ENCODE assay signal across 26 cellular contexts in genomic region chr15:95442107-95442719, GRCh38.
DNase-seq lines count a peak whose midpoint lies in the region; ATAC-seq, FAIRE-seq and TF ChIP-seq lines count a peak whose summit lies in the region.
"Had no signal": no experiment of that assay in that cellular context is flagged by ENCODE, and none has a peak within 500 bp of the region (broad histone marks: within the 10 kb centered on the region; RNA-seq: fewer than 3 reads in every experiment).

No MANE protein-coding gene starts in this region.

- no peak overlapping the region for H3K9ac ChIP-seq in astrocyte (ENCODE audit: low read length)
- H3K9ac ChIP-seq in fibroblast of lung (ENCODE audit: insufficient read depth, low read length) = no peak overlapping the region
- H3K9ac ChIP-seq: BLaER1 treated with 17β-estradiol and CSF1 and Interleukin-3, amounts not matched to agents 10 nM and 100 nM had no signal

- H2AFZ ChIP-seq in astrocyte (ENCODE audit: low read depth, low read length) (no peak overlapping the region), fibroblast of lung (ENCODE audit: low read length) (no peak overlapping the region)
- H2AFZ ChIP-seq: GM23338 had no signal

- H3K27ac ChIP-seq in astrocyte (ENCODE audit: low read depth, low read length) = no peak overlapping the region
- no peak overlapping the region for H3K27ac ChIP-seq in fibroblast of lung (ENCODE audit: insufficient read depth, low read length)
- H3K27ac ChIP-seq in muscle layer of duodenum (ENCODE audit: low read length) = peak overlapping the region; percentile 3
- peak overlapping the region; percentile 9 to 32 for H3K27ac ChIP-seq in thoracic aorta
- H3K27ac ChIP-seq: BLaER1 treated with 17β-estradiol and CSF1 and Interleukin-3, amounts not matched to agents 10 nM and 100 nM; pancreas had no signal

- no peaks in the 10 kb centered on the region for H3K9me3 Mint-ChIP-seq in astrocyte (ENCODE audit: unreplicated experiment)
- H3K9me3 Mint-ChIP-seq: activated naive CD4-positive, alpha-beta T cell treated with anti-CD3 and anti-CD28 coated beads, Interleukin-2, amount 50 U/mL, for 24 hours; GM23338; HFFc6; nephron had no signal

- H3K27me3 Mint-ChIP-seq in astrocyte (ENCODE audit: low read depth, unreplicated experiment) = peaks cover 3% of the 10 kb centered on the region

- H3K36me3 ChIP-seq in astrocyte (ENCODE audit: insufficient read depth, low read length) (no peaks in the 10 kb centered on the region), fibroblast of lung (ENCODE audit: control insufficient read depth, insufficient read depth, low read length) (no peaks in the 10 kb centered on the region), muscle layer of duodenum (ENCODE audit: control insufficient read depth in 1 of 2, insufficient read depth in 2 of 2, low read length in 2 of 2) (no peaks in the 10 kb centered on the region), thoracic aorta (no peaks in the 10 kb centered on the region)
- H3K36me3 ChIP-seq: BLaER1 treated with 17β-estradiol and CSF1 and Interleukin-3, amounts not matched to agents 10 nM and 100 nM; pancreas; sigmoid colon had no signal

- no peaks in the 10 kb centered on the region for H3K36me3 Mint-ChIP-seq in astrocyte (ENCODE audit: low read depth, unreplicated experiment)
- H3K36me3 Mint-ChIP-seq: WTC11 had no signal

- no peaks in the 10 kb centered on the region for H3K4me1 Mint-ChIP-seq in astrocyte (ENCODE audit: low read depth, unreplicated experiment)
- H3K4me1 Mint-ChIP-seq: GM23338, WTC11 had no signal

- H3K4me2 ChIP-seq in astrocyte (ENCODE audit: low read length) = no peak overlapping the region
- H3K4me2 ChIP-seq in fibroblast of lung (ENCODE audit: extremely low read depth, insufficient read depth, low read length) = no peak overlapping the region
- H3K4me2 ChIP-seq: BLaER1 treated with 17β-estradiol and CSF1 and Interleukin-3, amounts not matched to agents 10 nM and 100 nM; GM23338 had no signal

- no peak for FAIRE-seq in astrocyte (lab: Jason Lieb, UNC)
- FAIRE-seq: colon, K562, pancreas had no signal

- H3K79me2 ChIP-seq in astrocyte (ENCODE audit: insufficient read depth, low read length) (no peaks in the 10 kb centered on the region), fibroblast of lung (ENCODE audit: control insufficient read depth, insufficient read depth, low read length) (no peaks in the 10 kb centered on the region)

- no peaks in the 10 kb centered on the region for H3K9me3 ChIP-seq in astrocyte (ENCODE audit: insufficient read depth, low read depth, low read length)
- H3K9me3 ChIP-seq in fibroblast of lung (ENCODE audit: control insufficient read depth, insufficient read depth, low read depth, low read length) = no peaks in the 10 kb centered on the region
- no peaks in the 10 kb centered on the region for H3K9me3 ChIP-seq in muscle layer of duodenum (ENCODE audit: control insufficient read depth in 1 of 2, low read length in 2 of 2)
- no peaks in the 10 kb centered on the region for H3K9me3 ChIP-seq in thoracic aorta
- H3K9me3 ChIP-seq: pancreas, sigmoid colon had no signal

- H3K4me3 ChIP-seq in astrocyte (ENCODE audit: insufficient read depth, low read depth, low read length) = no peak overlapping the region
- H3K4me3 ChIP-seq in fibroblast of lung (replicated peaks in 1 of 4; ENCODE audit: control extremely low read depth in 1 of 4, insufficient read depth in 1 of 4, low read depth in 3 of 4, low read length in 4 of 4) = no peak overlapping the region
- H3K4me3 ChIP-seq in muscle layer of duodenum (ENCODE audit: low read depth in 1 of 2, low read length in 2 of 2) = no peak overlapping the region
- no peak overlapping the region for H3K4me3 ChIP-seq in thoracic aorta
- H3K4me3 ChIP-seq: BLaER1 treated with 17β-estradiol and CSF1 and Interleukin-3, amounts not matched to agents 10 nM and 100 nM; GM23338; K562; pancreas; sigmoid colon had no signal

- TF ChIP-seq CTCF in astrocyte (IDR thresholded peaks at IDR 0.05; ENCODE audit: insufficient read depth, low read depth, low read length) (no peak), fibroblast of lung (conservative IDR thresholded peaks at IDR 0.05 in 1 of 2, IDR thresholded peaks at IDR 0.05 in 1 of 2; ENCODE audit: low read depth in 1 of 2, low read length in 2 of 2) (no peak), thoracic aorta (IDR thresholded peaks at IDR 0.05) (no peak)

- H3K27me3 ChIP-seq in astrocyte (ENCODE audit: insufficient read depth, low read length) (no peaks in the 10 kb centered on the region), fibroblast of lung (ENCODE audit: control insufficient read depth, insufficient read depth, low read length) (no peaks in the 10 kb centered on the region), muscle layer of duodenum (ENCODE audit: low read depth, low read length) (no peaks in the 10 kb centered on the region), thoracic aorta (replicated peaks; ENCODE audit: insufficient read depth) (no peaks in the 10 kb centered on the region)
- H3K27me3 ChIP-seq: pancreas, sigmoid colon had no signal

- H3K4me1 ChIP-seq in astrocyte (ENCODE audit: insufficient read depth, low read length) = no peaks in the 10 kb centered on the region
- peaks cover 5% of the 10 kb centered on the region for H3K4me1 ChIP-seq in fibroblast of lung (ENCODE audit: control insufficient read depth, extremely low read depth, insufficient read depth, low read length)
- H3K4me1 ChIP-seq in muscle layer of duodenum (ENCODE audit: control insufficient read depth in 1 of 2, insufficient read depth in 2 of 2, low read length in 2 of 2) = peaks cover 0 to 8% of the 10 kb centered on the region in 2 donors
- peaks cover 7 to 21% of the 10 kb centered on the region in 2 donors for H3K4me1 ChIP-seq in thoracic aorta (ENCODE audit: control insufficient read depth in 1 of 2, low read depth in 2 of 2)
- H3K4me1 ChIP-seq: pancreas, sigmoid colon had no signal

- peak; percentile 63 for ATAC-seq in thoracic aorta (ENCODE audit: insufficient number of reproducible peaks, low FRiP score, low read depth)
- no peak for ATAC-seq in HG03025 (IDR thresholded peaks at IDR 0.05; ENCODE audit: low FRiP score, unreplicated experiment)
- no peak for ATAC-seq in GM21447 (IDR thresholded peaks at IDR 0.05; ENCODE audit: unreplicated experiment)
- ATAC-seq: GM23338, K562, PC-3, WTC11 had no signal

- H3K4me3 Mint-ChIP-seq in astrocyte (ENCODE audit: unreplicated experiment) = no peak overlapping the region
- H3K4me3 Mint-ChIP-seq: activated naive CD4-positive, alpha-beta T cell treated with anti-CD3 and anti-CD28 coated beads, Interleukin-2, amount 50 U/mL, for 24 hours; GM23338; HFFc6; nephron; WTC11 had no signal

- no peak overlapping the region for H3K27ac Mint-ChIP-seq in astrocyte (ENCODE audit: unreplicated experiment)
- H3K27ac Mint-ChIP-seq: activated naive CD4-positive, alpha-beta T cell treated with anti-CD3 and anti-CD28 coated beads, Interleukin-2, amount 50 U/mL, for 24 hours; GM23338; HFFc6; nephron; WTC11 had no signal

- H4K20me1 ChIP-seq in astrocyte (ENCODE audit: insufficient read depth, low read length) (no peaks in the 10 kb centered on the region), fibroblast of lung (ENCODE audit: control insufficient read depth, extremely low read depth, insufficient read depth, low read length) (no peaks in the 10 kb centered on the region)

- peak; percentile 22 for DNase-seq in astrocyte (ENCODE audit: low read depth)
- DNase-seq in fibroblast of lung (ENCODE audit: low read depth in 2 of 2) = peak; percentile 34 to 86
- no peak for DNase-seq in thoracic aorta (ENCODE audit: low spot score)
- no peak for DNase-seq in Kasumi-1 (lab: John Stamatoyannopoulos, UW)
- DNase-seq: COR-L47; DMS79; effector memory CD4-positive, alpha-beta T cell; GF-D8; HFFc6; NCI-H1436; NCI-H2107; NCI-H446 treated with DMSO at 0.1 percent for 48 hours; pancreas; PC-3; SHP77; sigmoid colon had no signal

Comparison
In these comparisons a context has a peak if more than half of its experiments do, and no peak if none do; other contexts are left out.
1. DNase-seq: peak in astrocyte (single experiment) and fibroblast of lung (2 of 2); none in thoracic aorta (single experiment) and Kasumi-1 (0 of 2).
2. H3K27ac ChIP-seq: peak in muscle layer of duodenum (single experiment) and thoracic aorta (2 of 2); none in astrocyte (single experiment) and fibroblast of lung (single experiment).